ENCODE assay signal across 21 cellular contexts in the genomic region with DNA sequence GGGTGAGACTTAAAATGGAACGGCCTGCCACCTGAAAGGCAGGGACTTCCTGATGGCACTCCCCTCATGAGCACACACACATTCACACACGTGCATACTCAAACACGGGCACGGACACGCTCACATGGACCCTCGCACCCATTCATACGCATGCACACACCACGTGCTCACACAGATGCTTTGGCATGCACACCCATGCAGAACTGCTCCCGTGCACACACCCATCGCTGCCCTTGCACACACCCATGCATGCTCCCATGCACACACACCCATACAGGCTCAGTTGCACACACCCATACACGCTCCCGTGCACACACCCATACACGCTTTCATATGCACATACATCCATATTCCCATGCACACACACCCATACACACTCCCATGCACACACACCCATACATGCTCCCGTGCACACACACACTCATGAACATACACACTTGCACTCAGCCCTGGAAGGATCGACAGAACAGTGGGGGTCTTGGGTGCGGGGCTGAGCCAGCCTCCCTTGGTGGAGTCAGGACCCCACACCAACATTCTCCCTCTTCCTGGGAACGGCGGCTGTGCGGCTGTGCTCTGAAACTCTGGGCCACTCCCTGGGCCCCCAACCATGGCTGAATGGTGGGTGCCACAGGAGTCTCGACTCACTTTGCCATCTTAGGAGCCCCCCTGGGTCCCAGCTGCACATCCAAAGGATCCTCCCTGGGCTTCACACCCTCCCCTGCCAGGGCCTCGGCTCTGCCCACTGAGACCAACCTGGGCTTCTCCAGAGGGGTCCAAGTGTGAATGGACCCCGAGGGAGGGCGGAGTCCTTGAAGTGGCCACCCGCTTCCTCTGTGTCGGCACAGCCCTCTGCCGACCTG.
DNase-seq lines count a peak whose midpoint lies in the region; ATAC-seq, FAIRE-seq and TF ChIP-seq lines count a peak whose summit lies in the region.
"Had no signal": no experiment of that assay in that cellular context is flagged by ENCODE, and none has a peak within 500 bp of the region (broad histone marks: within the 10 kb centered on the region; RNA-seq: fewer than 3 reads in every experiment).

No MANE protein-coding gene starts in this region.

- peak overlapping the region; percentile 59 for H3K27ac Mint-ChIP-seq in endothelial cell (ENCODE audit: unreplicated experiment)
- peak overlapping the region in 1 of 7 donors; percentile 94 for H3K27ac Mint-ChIP-seq in CD4-positive, alpha-beta memory T cell
- H3K27ac Mint-ChIP-seq: activated naive CD4-positive, alpha-beta T cell treated with anti-CD3 and anti-CD28 coated beads, Interleukin-2, amount 10 ng/mL, durations not matched to agents 7 days and 5 days; activated T-cell treated with anti-CD3 and anti-CD28 coated beads, Interleukin-2, amount 50 U/mL, for 24 hours had no signal

- POLR2A ChIA-PET in CD4-positive, alpha-beta memory T cell (lab: Charles Lee; ENCODE audit: partially characterized antibody), result no interaction called here

- no peaks in the 10 kb centered on the region for H3K27me3 ChIP-seq in NT2/D1 (ENCODE audit: insufficient read depth, insufficient read length)
- peaks cover 31% of the 10 kb centered on the region for H3K27me3 ChIP-seq in neutrophil
- no peaks in the 10 kb centered on the region for H3K27me3 ChIP-seq in CD4-positive, alpha-beta memory T cell (ENCODE audit: insufficient read depth, low read length)
- H3K27me3 ChIP-seq: MG63, upper lobe of right lung had no signal

- peaks cover 25% of the 10 kb centered on the region for H3K27me3 Mint-ChIP-seq in endothelial cell (ENCODE audit: unreplicated experiment)
- H3K27me3 Mint-ChIP-seq in CD4-positive, alpha-beta memory T cell, result no peaks in the 10 kb centered on the region

- peak; percentile 67 for FAIRE-seq in GM12891 (lab: Jason Lieb, UNC)

- H3K9me3 ChIP-seq in NT2/D1 (ENCODE audit: insufficient read depth, low read length) (0 out of 2 replicates have a peak, but pooled peaks cover 7% of the 10 kb centered on the region), neutrophil (peaks cover 3% of the 10 kb centered on the region)
- no peaks in the 10 kb centered on the region for H3K9me3 ChIP-seq in CD4-positive, alpha-beta memory T cell (ENCODE audit: control insufficient read depth in 1 of 2, low read length in 2 of 2)
- H3K9me3 ChIP-seq: esophagus squamous epithelium, MG63, psoas muscle, upper lobe of right lung had no signal

- TF ChIP-seq CTCF in endothelial cell (IDR thresholded peaks at IDR 0.05; ENCODE audit: unreplicated experiment) (no peak), neutrophil (IDR thresholded peaks at IDR 0.05) (no peak)

- ATAC-seq in GM18505 (IDR thresholded peaks at IDR 0.05; ENCODE audit: unreplicated experiment) (no peak), GM18502 (IDR thresholded peaks at IDR 0.05; ENCODE audit: poor library complexity, unreplicated experiment) (no peak)
- ATAC-seq: Panc1, upper lobe of right lung had no signal

- CTCF ChIA-PET in CD4-positive, alpha-beta memory T cell (lab: Charles Lee; ENCODE audit: partially characterized antibody), result interaction anchor here (1.6 to 3.0 kb wide), 7 partner anchors 12 to 271 kb away, joined by 4 to 60 read pairs (median 12); no protein-coding TSS in a partner anchor

- TF ChIP-seq POLR2A in GM12891 (IDR thresholded peaks at IDR 0.05; ENCODE audit: low read depth, low read length) (no peak; the same call in 1 of the 2 replicates), GM18505 (IDR thresholded peaks at IDR 0.05; ENCODE audit: borderline replicate concordance, extremely low read depth, insufficient read depth, insufficient read length) (no peak)

- H3K36me3 ChIP-seq in NT2/D1 (ENCODE audit: insufficient read depth, insufficient read length, low read length) (peaks cover 14% of the 10 kb centered on the region), neutrophil (peaks cover 36% of the 10 kb centered on the region)
- H3K36me3 ChIP-seq in CD4-positive, alpha-beta memory T cell (ENCODE audit: insufficient read depth, low read length), result no peaks in the 10 kb centered on the region

- peaks cover 5% of the 10 kb centered on the region for H3K4me1 Mint-ChIP-seq in endothelial cell (ENCODE audit: unreplicated experiment)
- H3K4me1 Mint-ChIP-seq in CD4-positive, alpha-beta memory T cell, result peaks cover 8 to 22% (median 15%) of the 10 kb centered on the region in 4 donors

- H3K9ac ChIP-seq in NT2/D1 (ENCODE audit: insufficient read length, low read depth), result peak overlapping the region; percentile 38

- DNase-seq in GM12891 (ENCODE audit: insufficient read length, low spot score), result no peak
- no peak for DNase-seq in NT2/D1 (ENCODE audit: low read depth, low spot score)
- no peak for DNase-seq in endothelial cell (ENCODE audit: low spot score)
- no peak for DNase-seq in mesenteric fat pad (ENCODE audit: low spot score)
- no peak for DNase-seq in CD4-positive, alpha-beta memory T cell
- DNase-seq: activated CD4-positive, CD25-positive, alpha-beta regulatory T cell; activated naive CD4-positive, alpha-beta T cell treated with anti-CD3 and anti-CD28 coated beads, Interleukin-2, amount 10 ng/mL, durations not matched to agents 7 days and 5 days; activated T-cell treated with anti-CD3 and anti-CD28 coated beads, Interleukin-2, amount 50 U/mL, for 24 hours; DND-41; effector memory CD4-positive, alpha-beta T cell; esophagus squamous epithelium; left cardiac atrium; MG63; upper lobe of right lung had no signal

- peak overlapping the region; percentile 8 for H3K4me3 Mint-ChIP-seq in endothelial cell (ENCODE audit: unreplicated experiment)
- H3K4me3 Mint-ChIP-seq in CD4-positive, alpha-beta memory T cell, result peak overlapping the region in 1 of 8 donors; percentile 41
- H3K4me3 Mint-ChIP-seq: activated naive CD4-positive, alpha-beta T cell treated with anti-CD3 and anti-CD28 coated beads, Interleukin-2, amount 10 ng/mL, durations not matched to agents 7 days and 5 days; activated T-cell treated with anti-CD3 and anti-CD28 coated beads, Interleukin-2, amount 50 U/mL, for 24 hours; neural crest cell had no signal

- peaks cover 3% of the 10 kb centered on the region for H3K36me3 Mint-ChIP-seq in endothelial cell (ENCODE audit: low read depth, unreplicated experiment)
- H3K36me3 Mint-ChIP-seq in CD4-positive, alpha-beta memory T cell, result peaks cover 1 to 2% of the 10 kb centered on the region in 2 donors
- H3K36me3 Mint-ChIP-seq: activated naive CD4-positive, alpha-beta T cell treated with anti-CD3 and anti-CD28 coated beads, Interleukin-2, amount 10 ng/mL, durations not matched to agents 7 days and 5 days had no signal

- peaks cover 21% of the 10 kb centered on the region for H3K4me1 ChIP-seq in NT2/D1 (ENCODE audit: insufficient read depth, insufficient read length)
- H3K4me1 ChIP-seq in neutrophil (ENCODE audit: control insufficient read depth in 1 of 2, insufficient read depth in 1 of 2, low read depth in 1 of 2, low read length in 1 of 2), result peaks cover 26 to 41% of the 10 kb centered on the region in 2 experiments
- H3K4me1 ChIP-seq in CD4-positive, alpha-beta memory T cell (ENCODE audit: insufficient read depth, low read length), result peaks cover 17% of the 10 kb centered on the region

- intact Hi-C loops in CD4-positive, alpha-beta memory T cell (cut with micrococcal nuclease), result loop anchor here (2.0 to 5.0 kb wide), 2 partner anchors 51 to 374 kb away; partner anchors contain the start of gene BRD3

- no peaks in the 10 kb centered on the region for H3K9me3 Mint-ChIP-seq in endothelial cell (ENCODE audit: unreplicated experiment)
- H3K9me3 Mint-ChIP-seq in CD4-positive, alpha-beta memory T cell, result no peaks in the 10 kb centered on the region
- H3K9me3 Mint-ChIP-seq: activated T-cell treated with anti-CD3 and anti-CD28 coated beads, Interleukin-2, amount 50 U/mL, for 24 hours; neural crest cell had no signal

- H3K4me3 ChIP-seq in NT2/D1 (ENCODE audit: insufficient read length, low read depth) (no peak overlapping the region), neutrophil (ENCODE audit: low read depth in 1 of 2, low read length in 1 of 2) (no peak overlapping the region)
- H3K4me3 ChIP-seq in CD4-positive, alpha-beta memory T cell (ENCODE audit: low read length in 2 of 2), result no peak overlapping the region
- H3K4me3 ChIP-seq: esophagus squamous epithelium, MG63, psoas muscle, SK-N-MC, upper lobe of right lung had no signal

- peak overlapping the region; percentile 53 for H3K27ac ChIP-seq in neutrophil
- H3K27ac ChIP-seq in CD4-positive, alpha-beta memory T cell (ENCODE audit: low read depth, low read length), result no peak overlapping the region
- H3K27ac ChIP-seq: esophagus squamous epithelium, psoas muscle, upper lobe of right lung had no signal

TF ChIP-seq in GM12891, 5 proteins besides CTCF, POLR2A, EP300 and RAD21:
- TF ChIP-seq POU2F2 (IDR thresholded peaks at IDR 0.05; ENCODE audit: low read depth, low read length) (no peak), PAX5 (IDR thresholded peaks at IDR 0.05; ENCODE audit: insufficient read depth, low read length, severe bottlenecking) (no peak), TAF1 (IDR thresholded peaks at IDR 0.05; ENCODE audit: low read depth, low read length) (no peak), POLR2AphosphoS5 (IDR thresholded peaks at IDR 0.05; ENCODE audit: low read depth, low read length) (no peak), SPI1 (IDR thresholded peaks at IDR 0.05; ENCODE audit: low read depth, low read length) (no peak)
